Comparison of ENCODE assay signal across 8 cellular contexts in genomic region chr1:75723989-75724471, GRCh38. TPM values are rescaled to one million over a fixed set of nuclear protein-coding genes. Genes with fewer than 3 reads are reported as not detected.
A peak's percentile ranks its signal among the peaks of the same experiment; 100 is the strongest.
DNase-seq lines count a peak whose midpoint lies in the region; ATAC-seq and TF ChIP-seq lines count a peak whose summit lies in the region.

No MANE protein-coding gene starts in this region.

- H3K9me3 Mint-ChIP-seq in T-helper 2 cell treated with Interferon-gamma antibody and Interleukin-4, amounts not matched to agents 5 μg/mL and 100 μg/mL, for 36 hours, result no peaks in the 10 kb centered on the region

- H3K4me1 Mint-ChIP-seq in T-helper 2 cell treated with Interferon-gamma antibody and Interleukin-4, amounts not matched to agents 5 μg/mL and 100 μg/mL, for 36 hours (ENCODE audit: low read depth), result peaks cover 34% of the 10 kb centered on the region

- TF ChIP-seq POLR2A in breast epithelium (IDR thresholded peaks at IDR 0.05), result no peak

- ATAC-seq in HG02840 (IDR thresholded peaks at IDR 0.05; ENCODE audit: low FRiP score, unreplicated experiment), result peak; percentile 75

- H3K4me1 ChIP-seq in breast epithelium, result no peaks in the 10 kb centered on the region

- peak overlapping the region; percentile 98 for H3K27ac Mint-ChIP-seq in T-helper 2 cell treated with Interferon-gamma antibody and Interleukin-4, amounts not matched to agents 5 μg/mL and 100 μg/mL, for 36 hours

- no peaks in the 10 kb centered on the region for H3K27me3 ChIP-seq in breast epithelium

- H3K9me3 ChIP-seq in breast epithelium, result no peaks in the 10 kb centered on the region

- intact Hi-C loops in breast epithelium (cut with DNase I; ENCODE audit: low total_unique reads), result no loop called here

- DNase-seq in activated CD8-positive, alpha-beta memory T cell treated with anti-CD3 and anti-CD28 coated beads for 1 hour (ENCODE audit: extremely low read depth in 1 of 2, low read depth in 1 of 2), result peak; percentile 30 to 57
- no peak for DNase-seq in activated CD8-positive, alpha-beta memory T cell treated with anti-CD3 and anti-CD28 coated beads, Interleukin-2, amount 50 U/mL, for 48 hours
- DNase-seq in NCI-H1417 (lab: John Stamatoyannopoulos, UW) (peak; percentile 68 to 95 (median 91)), breast epithelium (ENCODE audit: low spot score in 2 of 2) (peak; percentile 61 to 82), iPS-NIHi7 (ENCODE audit: extremely low spot score) (peak; percentile 92)
- DNase-seq in T-helper 2 cell treated with Interferon-gamma antibody and Interleukin-4, amounts not matched to agents 5 μg/mL and 100 μg/mL, for 36 hours (ENCODE audit: low spot score), result no peak

- peak overlapping the region; percentile 100 for H3K4me3 Mint-ChIP-seq in T-helper 2 cell treated with Interferon-gamma antibody and Interleukin-4, amounts not matched to agents 5 μg/mL and 100 μg/mL, for 36 hours

- H3K27me3 Mint-ChIP-seq in T-helper 2 cell treated with Interferon-gamma antibody and Interleukin-4, amounts not matched to agents 5 μg/mL and 100 μg/mL, for 36 hours (ENCODE audit: low read depth), result peaks cover 3% of the 10 kb centered on the region

- H3K27ac ChIP-seq in breast epithelium (peak overlapping the region; percentile 91 to 96), skin epidermis (peak overlapping the region; percentile 66 to 98 (median 91))

- peak overlapping the region; percentile 78 to 93 (median 87) for H3K4me3 ChIP-seq in breast epithelium
- H3K4me3 ChIP-seq in skin epidermis, result peak overlapping the region; percentile 59 to 86 (median 79)

- no peaks in the 10 kb centered on the region for H3K36me3 ChIP-seq in breast epithelium

- TF ChIP-seq CTCF in breast epithelium (IDR thresholded peaks at IDR 0.05), result no peak

- peaks cover 8% of the 10 kb centered on the region for H3K36me3 Mint-ChIP-seq in T-helper 2 cell treated with Interferon-gamma antibody and Interleukin-4, amounts not matched to agents 5 μg/mL and 100 μg/mL, for 36 hours (ENCODE audit: low read depth)

RNA-seq across cellular contexts. Expression of gene ACADM, which starts 0.5 kb away (rescaled TPM):
- 10 to 100 TPM; 46.7 to 62.9 (median 50.5) TPM for total RNA-seq in breast epithelium

Comparison
In these comparisons a context has a peak if more than half of its experiments do, and no peak if none do; other contexts are left out.
1. DNase-seq: peak in activated CD8-positive, alpha-beta memory T cell treated with anti-CD3 and anti-CD28 coated beads for 1 hour (2 of 2), NCI-H1417 (3 of 3), breast epithelium (2 of 2) and iPS-NIHi7 (single experiment); none in activated CD8-positive, alpha-beta memory T cell treated with anti-CD3 and anti-CD28 coated beads, Interleukin-2, amount 50 U/mL, for 48 hours (single experiment) and T-helper 2 cell treated with Interferon-gamma antibody and Interleukin-4, amounts not matched to agents 5 μg/mL and 100 μg/mL, for 36 hours (single experiment).